18 cellular contexts compared by ENCODE assay signal in genomic region chr10:92876509-92877036, GRCh38.
"Had no signal": no experiment of that assay in that cellular context is flagged by ENCODE, and none has a peak within 500 bp of the region (broad histone marks: within the 10 kb centered on the region; RNA-seq: fewer than 3 reads in every experiment).

No MANE protein-coding gene starts in this region.

- H3K27me3 Mint-ChIP-seq: activated B cell treated with CpG ODN at 0.5 μM for 24 hours; activated naive CD8-positive, alpha-beta T cell treated with anti-CD3 and anti-CD28 coated beads for 36 hours had no signal

- H3K4me3 Mint-ChIP-seq: activated B cell treated with CpG ODN at 0.5 μM for 24 hours; activated naive CD8-positive, alpha-beta T cell treated with anti-CD3 and anti-CD28 coated beads for 36 hours; neural crest cell had no signal

- H3K9me3 ChIP-seq: left lung, psoas muscle, tibial artery had no signal

- H3K27me3 ChIP-seq: left lung, tibial artery had no signal

- FAIRE-seq: urothelium cell line had no signal

- H3K27ac ChIP-seq: left lung, psoas muscle, tibial artery had no signal

- H3K4me3 ChIP-seq: left lung, psoas muscle, tibial artery had no signal

- H3K4me1 ChIP-seq: tibial artery had no signal

- H3K27ac Mint-ChIP-seq: activated B cell treated with CpG ODN at 0.5 μM for 24 hours; activated naive CD8-positive, alpha-beta T cell treated with anti-CD3 and anti-CD28 coated beads for 36 hours had no signal

- H3K36me3 ChIP-seq: left lung, tibial artery had no signal

- ATAC-seq: left lung; psoas muscle; right cardiac atrium; stimulated activated naive CD8-positive, alpha-beta T cell treated with anti-CD3 and anti-CD28 coated beads, Interleukin-15, Interleukin-2, amounts not matched to agents 100 U/mL and 50 U/mL, for 24 hours had no signal

- DNase-seq: activated B cell treated with CpG ODN at 0.5 μM for 24 hours; activated CD4-positive, alpha-beta T cell treated with anti-CD3 and anti-CD28 coated beads for 48 hours; activated CD8-positive, alpha-beta memory T cell treated with anti-CD3 and anti-CD28 coated beads for 24 hours; activated CD8-positive, alpha-beta memory T cell treated with anti-CD3 and anti-CD28 coated beads, Interleukin-2, amount 50 U/mL, for 48 hours; activated gamma-delta T cell treated with Interleukin-2 at 50 U/mL for 16 hours; activated naive CD8-positive, alpha-beta T cell treated with anti-CD3 and anti-CD28 coated beads for 36 hours; amniotic stem cell; head of caudate nucleus; kidney; left lung; psoas muscle; right cardiac atrium; stimulated activated CD4-positive, alpha-beta T cell treated with anti-CD3 and anti-CD28 coated beads, Interleukin-2, amount 100 ng/mL, for 24 hours; stimulated activated naive CD8-positive, alpha-beta T cell treated with anti-CD3 and anti-CD28 coated beads, Interleukin-15, Interleukin-2, amounts not matched to agents 100 U/mL and 50 U/mL, for 24 hours; substantia nigra; tibial artery had no signal

- H3K9me3 Mint-ChIP-seq: activated B cell treated with CpG ODN at 0.5 μM for 24 hours; activated naive CD8-positive, alpha-beta T cell treated with anti-CD3 and anti-CD28 coated beads for 36 hours; neural crest cell had no signal
